1 cellular context compared by ENCODE assay signal in genomic region chr4:8225290-8225625, GRCh38.
TF ChIP-seq lines count a peak whose summit lies in the region.

No MANE protein-coding gene starts in this region.

TF ChIP-seq in H1, 55 proteins besides CTCF, POLR2A, EP300 and RAD21:
- no peak for TF ChIP-seq ASH2L (IDR thresholded peaks at IDR 0.05; ENCODE audit: low read length)
- no peak for TF ChIP-seq YY1 (IDR thresholded peaks at IDR 0.05; ENCODE audit: low read depth, low read length)
- TF ChIP-seq NANOG (IDR thresholded peaks at IDR 0.05; ENCODE audit: insufficient read depth, low read depth, low read length, poor library complexity, severe bottlenecking), result no peak
- no peak for TF ChIP-seq KDM4A (IDR thresholded peaks at IDR 0.05; ENCODE audit: low read depth, low read length, severe bottlenecking)
- TF ChIP-seq MAFK (IDR thresholded peaks at IDR 0.05; ENCODE audit: low read depth, low read length), result no peak
- no peak for TF ChIP-seq RXRA (IDR thresholded peaks at IDR 0.05; ENCODE audit: insufficient read depth, low read depth, low read length)
- no peak for TF ChIP-seq JUN (IDR thresholded peaks at IDR 0.05; ENCODE audit: low read depth, low read length)
- TF ChIP-seq BCL11A (IDR thresholded peaks at IDR 0.05; ENCODE audit: low read depth in 2 of 2, low read length in 2 of 2), result no peak
